8 cellular contexts compared by ENCODE assay signal in genomic region chr17:42980274-42980765, GRCh38. TPM values are rescaled to one million over a fixed set of nuclear protein-coding genes. Genes with fewer than 3 reads are reported as not detected.
DNase-seq lines count a peak whose midpoint lies in the region; ATAC-seq, FAIRE-seq and TF ChIP-seq lines count a peak whose summit lies in the region.

Gene RUNDC1 (plus strand): TSS chr17:42980565. CDS start chr17:42980577, 12 bp downstream.

- H3K27ac ChIP-seq in BLaER1 (peak within 1 kb of the TSS; percentile 89), endothelial cell of umbilical vein (ENCODE audit: insufficient read depth, low read depth, low read length) (peak within 1 kb of the TSS; percentile 1)

- peaks cover 17% of the 10 kb centered on the region for H3K36me3 ChIP-seq in BLaER1
- no peaks in the 10 kb centered on the region for H3K36me3 ChIP-seq in endothelial cell of umbilical vein (ENCODE audit: control insufficient read depth in 2 of 2, extremely low read depth in 1 of 2, insufficient read depth in 2 of 2, low read length in 2 of 2)

- peak; percentile 71 for ATAC-seq in GM19372 (IDR thresholded peaks at IDR 0.05; ENCODE audit: low read depth, unreplicated experiment)

- H3K9me3 ChIP-seq in BLaER1 (no peaks in the 10 kb centered on the region), endothelial cell of umbilical vein (replicated peaks; ENCODE audit: control insufficient read depth, insufficient read depth, low read length) (no peaks in the 10 kb centered on the region)

- DNase-seq in HT1080 (ENCODE audit: low read depth), result peak; percentile 82
- DNase-seq in NOMO-1 treated with DMSO at 0.1 percent for 48 hours (lab: John Stamatoyannopoulos, UW; ENCODE audit: unreplicated experiment), result peak; percentile 67
- peak; percentile 79 for DNase-seq in activated CD8-positive, alpha-beta memory T cell treated with anti-CD3 and anti-CD28 coated beads, Interleukin-2, amount 50 U/mL, for 24 hours (ENCODE audit: extremely low read depth)
- peak; percentile 85 for DNase-seq in endothelial cell of umbilical vein (ENCODE audit: low read depth, low spot score)
- DNase-seq in middle frontal gyrus (ENCODE audit: extremely low spot score, low spot score), result peak; percentile 84
- DNase-seq in stimulated activated CD8-positive, alpha-beta memory T cell treated with anti-CD3 and anti-CD28 coated beads, Interleukin-2, amount 100 ng/mL, for 1 hour (ENCODE audit: low read depth in 2 of 2), result peak; percentile 86 to 87

- peak within 1 kb of the TSS; percentile 92 for H3K4me2 ChIP-seq in BLaER1
- peak within 1 kb of the TSS; percentile 59 for H3K4me2 ChIP-seq in endothelial cell of umbilical vein (ENCODE audit: insufficient read depth, low read length)

- H3K27me3 ChIP-seq in BLaER1 (no peaks in the 10 kb centered on the region), endothelial cell of umbilical vein (ENCODE audit: control insufficient read depth in 2 of 2, insufficient read depth in 2 of 2, low read length in 2 of 2) (no peaks in the 10 kb centered on the region)

- dilution Hi-C loops in endothelial cell of umbilical vein (cut with MboI; ENCODE audit: extremely low pct_ligation_motif_present, low sequenced_read_pairs), result no loop called here

- H3K4me3 ChIP-seq in BLaER1 (peak within 1 kb of the TSS; percentile 98), endothelial cell of umbilical vein (replicated peaks in 1 of 3; ENCODE audit: insufficient read depth in 1 of 3, low read depth in 1 of 3, low read length in 3 of 3) (peak within 1 kb of the TSS; percentile 10 to 88 (median 11))

- H3K9me1 ChIP-seq in endothelial cell of umbilical vein (replicated peaks; ENCODE audit: control insufficient read depth, extremely low read depth, insufficient read depth, low read length), result no peaks in the 10 kb centered on the region

- peak within 1 kb of the TSS; percentile 70 for H2AFZ ChIP-seq in endothelial cell of umbilical vein (ENCODE audit: low read depth, low read length)

- H3K79me2 ChIP-seq in endothelial cell of umbilical vein (ENCODE audit: control insufficient read depth, insufficient read depth, low read length), result peaks cover 15% of the 10 kb centered on the region

- intact Hi-C loops in endothelial cell of umbilical vein (cut with micrococcal nuclease), result loop anchor here (1.0 to 2.0 kb wide), 2 partner anchors 16 to 18 kb away; partner anchors contain the start of genes AARSD1 and RPL27

- H4K20me1 ChIP-seq in BLaER1, result peaks cover 18% of the 10 kb centered on the region
- no peaks in the 10 kb centered on the region for H4K20me1 ChIP-seq in endothelial cell of umbilical vein (replicated peaks; ENCODE audit: control insufficient read depth, extremely low read depth, insufficient read depth, low read length)

- H3K9ac ChIP-seq in BLaER1, result peak within 1 kb of the TSS; percentile 86
- peak within 1 kb of the TSS; percentile 42 for H3K9ac ChIP-seq in endothelial cell of umbilical vein (replicated peaks; ENCODE audit: extremely low read depth, insufficient read depth, low read length)

- FAIRE-seq in endothelial cell of umbilical vein (lab: Jason Lieb, UNC), result peak; percentile 86

- peaks cover 76% of the 10 kb centered on the region for H3K4me1 ChIP-seq in BLaER1
- H3K4me1 ChIP-seq in endothelial cell of umbilical vein (ENCODE audit: control insufficient read depth, extremely low read depth, insufficient read depth, low read length), result peaks cover 23% of the 10 kb centered on the region

- no peak for TF ChIP-seq CTCF in endothelial cell of umbilical vein (IDR thresholded peaks at IDR 0.05; ENCODE audit: extremely low read depth in 1 of 2, insufficient read depth in 1 of 2, low read depth in 1 of 2, low read length in 2 of 2)

- CTCF ChIA-PET in endothelial cell of umbilical vein (lab: Charles Lee), result interaction anchor here (2.2 kb wide), 1 partner anchor 18 kb away, joined by 15 read pairs; the partner anchor contains the start of gene RPL27

- peak; percentile 79 for TF ChIP-seq POLR2A in endothelial cell of umbilical vein (IDR thresholded peaks at IDR 0.05; ENCODE audit: low read depth, low read length)

- no TSS peak for BruUV-seq in endothelial cell of umbilical vein (replicated peaks; lab: Mats Ljungman, UMichigan)

- POLR2A ChIA-PET in endothelial cell of umbilical vein (lab: Charles Lee), result no interaction called here

TF ChIP-seq in endothelial cell of umbilical vein, 7 proteins besides CTCF, POLR2A, EP300 and RAD21:
- TF ChIP-seq GATA2 (IDR thresholded peaks at IDR 0.05; ENCODE audit: insufficient read depth, insufficient read length, low read depth, low read length) (no peak), MYC (IDR thresholded peaks at IDR 0.05; ENCODE audit: low read depth, low read length) (no peak), FOS (IDR thresholded peaks at IDR 0.05; ENCODE audit: borderline replicate concordance, insufficient read depth, low read length) (no peak), MAX (IDR thresholded peaks at IDR 0.05; ENCODE audit: insufficient read depth, insufficient read length) (peak; percentile 13), JUN (IDR thresholded peaks at IDR 0.05; ENCODE audit: borderline replicate concordance, insufficient read depth, insufficient read length, low read depth) (no peak), POLR2AphosphoS5 (IDR thresholded peaks at IDR 0.05; ENCODE audit: insufficient read depth, low read depth, low read length) (peak; percentile 45), EZH2 (IDR thresholded peaks at IDR 0.05; ENCODE audit: borderline replicate concordance, low read depth, low read length, severe bottlenecking) (no peak)

RNA-seq across cellular contexts. Expression of gene RUNDC1, which starts in this region (rescaled TPM):
- total RNA-seq in HT1080 (2014; rRNA removed; shearing (Covaris generic)), result 4.7 and 6.9 TPM in 2 replicates
- 8.1 and 8.7 TPM in 2 replicates for polyA plus RNA-seq in HT1080 (2015; cell fraction: cytosol; rRNA removed)
- 13.7 and 14.4 TPM in 2 replicates for polyA plus RNA-seq in HT1080 (2015; cell fraction: nucleus; rRNA removed)
- total RNA-seq in endothelial cell of umbilical vein, result 11.7 and 12.0 TPM in 2 replicates
- polyA plus RNA-seq in endothelial cell of umbilical vein, result 7.3 and 9.2 TPM in 2 replicates
- 7.5 and 7.8 TPM in 2 replicates for polyA plus RNA-seq in endothelial cell of umbilical vein (2011; cell fraction: cytosol; rRNA removed)
- polyA plus RNA-seq in endothelial cell of umbilical vein (2011; cell fraction: nucleus; rRNA removed), result 9.2 and 9.5 TPM in 2 replicates
- 8.1 and 8.9 TPM in 2 replicates for polyA plus RNA-seq in endothelial cell of umbilical vein (2012)
- polyA minus RNA-seq in endothelial cell of umbilical vein, result 11.6 and 13.4 TPM in 2 replicates
- polyA minus RNA-seq in endothelial cell of umbilical vein (2011; cell fraction: cytosol; rRNA and poly(A)+ RNA removed), result 5.4 TPM
- 7.1 and 8.8 TPM in 2 replicates for polyA minus RNA-seq in endothelial cell of umbilical vein (2011; cell fraction: nucleus; rRNA and poly(A)+ RNA removed)

Comparison
In these comparisons a context has a peak if more than half of its experiments do, and no peak if none do; other contexts are left out.
1. Peak in every context shown above with its lines: DNase-seq, ATAC-seq, H3K4me3 ChIP-seq and H3K27ac ChIP-seq.